In genomic region chr14:64673748-64674147, GRCh38 we compare ENCODE assay signal across 10 cellular contexts. TPM values are rescaled to one million over a fixed set of nuclear protein-coding genes. Genes with fewer than 3 reads are reported as not detected.
DNase-seq lines count a peak whose midpoint lies in the region; ATAC-seq and TF ChIP-seq lines count a peak whose summit lies in the region.
"Had no signal": no experiment of that assay in that cellular context is flagged by ENCODE, and none has a peak within 500 bp of the region (broad histone marks: within the 10 kb centered on the region; RNA-seq: fewer than 3 reads in every experiment).

No MANE protein-coding gene starts in this region.

- peak; percentile 78 for ATAC-seq in central memory CD8-positive, alpha-beta T cell (replicated peaks; ENCODE audit: extremely low read depth, poor library complexity, severe bottlenecking)
- ATAC-seq: SK-N-SH treated with all-trans-retinoic acid at 6 μM for 48 hours had no signal

- H3K9ac ChIP-seq in colonic mucosa (ENCODE audit: low read depth in 2 of 2, low read length in 2 of 2), result peak overlapping the region in 1 of 2 donors; percentile 28

- intact Hi-C loops in colonic mucosa (cut with DNase I), result loop anchor here (2.0 to 5.0 kb wide), 2 partner anchors 89 to 219 kb away; no protein-coding TSS in a partner anchor

- H3K4me3 ChIP-seq in colonic mucosa, result no peak overlapping the region

- no peaks in the 10 kb centered on the region for H3K36me3 ChIP-seq in colonic mucosa

- H3K36me3 Mint-ChIP-seq in activated T-cell treated with anti-CD3 and anti-CD28 coated beads, Interleukin-2, amount 50 U/mL, for 24 hours (ENCODE audit: low read depth), result no peaks in the 10 kb centered on the region
- H3K36me3 Mint-ChIP-seq in central memory CD8-positive, alpha-beta T cell (ENCODE audit: insufficient read depth), result peaks cover 3% of the 10 kb centered on the region

- H3K27me3 Mint-ChIP-seq in activated T-cell treated with anti-CD3 and anti-CD28 coated beads, Interleukin-2, amount 50 U/mL, for 24 hours, result no peaks in the 10 kb centered on the region
- no peaks in the 10 kb centered on the region for H3K27me3 Mint-ChIP-seq in central memory CD8-positive, alpha-beta T cell

- H3K27ac ChIP-seq in colonic mucosa, result no peak overlapping the region

- DNase-seq in activated T-cell treated with anti-CD3 and anti-CD28 coated beads for 48 hours (ENCODE audit: low read depth) (peak; percentile 15), SKM-1 treated with dmso at 0.1 percent for 144 hours (lab: John Stamatoyannopoulos, UW; ENCODE audit: unreplicated experiment) (peak; percentile 60), colonic mucosa (no peak), OCI-M2 (lab: John Stamatoyannopoulos, UW; ENCODE audit: unreplicated experiment) (no peak)
- DNase-seq in activated T-cell treated with anti-CD3 and anti-CD28 coated beads, Interleukin-2, amount 50 U/mL, for 24 hours, result no peak
- peak; percentile 21 to 40 for DNase-seq in central memory CD8-positive, alpha-beta T cell (ENCODE audit: low spot score in 2 of 2)
- peak; percentile 12 for DNase-seq in stimulated activated naive CD4-positive, alpha-beta T cell treated with Interleukin-2 at 50 U/mL for 16 hours (lab: John Stamatoyannopoulos, UW)
- DNase-seq in effector CD8-positive, alpha-beta T cell (lab: John Stamatoyannopoulos, UW), result no peak
- DNase-seq: left cardiac atrium had no signal

- H3K4me1 ChIP-seq in colonic mucosa, result peaks cover 7% of the 10 kb centered on the region

- no peaks in the 10 kb centered on the region for H3K9me3 Mint-ChIP-seq in activated T-cell treated with anti-CD3 and anti-CD28 coated beads, Interleukin-2, amount 50 U/mL, for 24 hours
- peaks cover 9% of the 10 kb centered on the region for H3K9me3 Mint-ChIP-seq in central memory CD8-positive, alpha-beta T cell

- no peaks in the 10 kb centered on the region for H3K27me3 ChIP-seq in colonic mucosa

- no peak overlapping the region for H3K27ac Mint-ChIP-seq in activated T-cell treated with anti-CD3 and anti-CD28 coated beads, Interleukin-2, amount 50 U/mL, for 24 hours
- peak overlapping the region; percentile 70 for H3K27ac Mint-ChIP-seq in central memory CD8-positive, alpha-beta T cell (ENCODE audit: low read depth)

- no peak overlapping the region for H3K4me3 Mint-ChIP-seq in activated T-cell treated with anti-CD3 and anti-CD28 coated beads, Interleukin-2, amount 50 U/mL, for 24 hours
- peak overlapping the region; percentile 3 for H3K4me3 Mint-ChIP-seq in central memory CD8-positive, alpha-beta T cell

- no peak for TF ChIP-seq CTCF in colonic mucosa (IDR thresholded peaks at IDR 0.05)

- peaks cover 24% of the 10 kb centered on the region for H3K4me1 Mint-ChIP-seq in activated T-cell treated with anti-CD3 and anti-CD28 coated beads, Interleukin-2, amount 50 U/mL, for 24 hours (ENCODE audit: low read depth)
- H3K4me1 Mint-ChIP-seq in central memory CD8-positive, alpha-beta T cell, result peaks cover 17% of the 10 kb centered on the region

- H3K9me3 ChIP-seq in colonic mucosa, result no peaks in the 10 kb centered on the region

RNA-seq across cellular contexts. Expression of gene PLEKHG3, which starts 30.5 kb away (rescaled TPM):
- total RNA-seq in colonic mucosa, result 100 to 1,000 TPM in 1 of 2 donors, 10 to 100 TPM in 1; 78.8 to 106 TPM

Comparison
In these comparisons a context has a peak if more than half of its experiments do, and no peak if none do; other contexts are left out.
1. DNase-seq: peak in activated T-cell treated with anti-CD3 and anti-CD28 coated beads for 48 hours (single experiment), SKM-1 treated with dmso at 0.1 percent for 144 hours (single experiment), central memory CD8-positive, alpha-beta T cell (2 of 2) and stimulated activated naive CD4-positive, alpha-beta T cell treated with Interleukin-2 at 50 U/mL for 16 hours (single experiment); none in activated T-cell treated with anti-CD3 and anti-CD28 coated beads, Interleukin-2, amount 50 U/mL, for 24 hours (single experiment), colonic mucosa (single experiment), effector CD8-positive, alpha-beta T cell (single experiment) and OCI-M2 (single experiment).